22 cellular contexts compared by ENCODE assay signal in the genomic region with DNA sequence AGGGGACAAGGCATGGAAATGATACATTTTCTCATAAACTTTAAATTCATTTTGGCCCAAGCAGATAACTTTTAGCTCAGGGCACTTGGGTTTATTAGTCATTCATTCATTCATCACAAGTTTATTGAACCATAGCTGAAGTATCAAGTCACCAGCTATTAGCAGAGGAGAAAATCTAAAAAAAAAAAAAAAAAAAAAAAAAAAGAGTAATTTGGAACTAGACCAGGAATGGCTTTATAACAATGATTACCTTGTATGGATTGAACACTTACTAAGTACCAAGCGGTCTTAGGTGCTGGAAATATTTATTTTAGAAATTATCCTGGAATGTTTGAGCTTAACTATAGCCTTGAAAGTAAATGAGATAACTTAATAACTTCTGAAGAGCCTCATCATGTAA.
DNase-seq lines count a peak whose midpoint lies in the region; TF ChIP-seq lines count a peak whose summit lies in the region.
"Had no signal": no experiment of that assay in that cellular context is flagged by ENCODE, and none has a peak within 500 bp of the region (broad histone marks: within the 10 kb centered on the region; RNA-seq: fewer than 3 reads in every experiment).

No MANE protein-coding gene starts in this region.

- H3K27me3 Mint-ChIP-seq in HFFc6 (ENCODE audit: insufficient read depth) (peaks cover 6% of the 10 kb centered on the region), brain (no peaks in the 10 kb centered on the region), mesothelial cell of epicardium (ENCODE audit: low read depth) (no peaks in the 10 kb centered on the region)

- no peaks in the 10 kb centered on the region for H3K9me3 Mint-ChIP-seq in HFFc6
- peaks cover 0 to 4% (median 0%) of the 10 kb centered on the region in 5 experiments for H3K9me3 Mint-ChIP-seq in brain
- H3K9me3 Mint-ChIP-seq in mesothelial cell of epicardium = peaks cover 5% of the 10 kb centered on the region
- H3K9me3 Mint-ChIP-seq: CD4-positive, alpha-beta T cell had no signal

- H3K4me1 Mint-ChIP-seq in HFFc6 (ENCODE audit: low read depth) (peaks cover 66% of the 10 kb centered on the region), brain (peaks cover 44% of the 10 kb centered on the region), mesothelial cell of epicardium (peaks cover 65% of the 10 kb centered on the region)

- POLR2A ChIA-PET in GM10248 (lab: Yijun Ruan, JAX) = no interaction called here

- H3K4me3 Mint-ChIP-seq in HFFc6 (no peak overlapping the region), brain (no peak overlapping the region), mesothelial cell of epicardium (no peak overlapping the region)
- H3K4me3 Mint-ChIP-seq: CD4-positive, alpha-beta T cell had no signal

- H3K36me3 Mint-ChIP-seq in HFFc6 (ENCODE audit: low read depth) (peaks cover 12% of the 10 kb centered on the region), brain (no peaks in the 10 kb centered on the region), mesothelial cell of epicardium (peaks cover 4% of the 10 kb centered on the region)

- H3K27ac Mint-ChIP-seq in HFFc6 = 0 out of 2 replicates have a peak overlapping the region, but pooled peaks have one; percentile 14
- H3K27ac Mint-ChIP-seq in brain = peak overlapping the region in 3 of 5 experiments; percentile 8 to 28 (median 22)
- peak overlapping the region; percentile 76 for H3K27ac Mint-ChIP-seq in mesothelial cell of epicardium
- H3K27ac Mint-ChIP-seq: CD4-positive, alpha-beta T cell had no signal

- no peak for DNase-seq in HFFc6
- DNase-seq in mesothelial cell of epicardium (ENCODE audit: low spot score in 2 of 2, unreplicated experiment in 2 of 2) = no peak
- peak; percentile 84 for DNase-seq in renal cortical epithelial cell (ENCODE audit: low read depth)
- no peak for DNase-seq in GM10248 (ENCODE audit: extremely low spot score)
- DNase-seq in activated gamma-delta T cell (lab: John Stamatoyannopoulos, UW) = no peak
- DNase-seq in iPS-NIHi11 (ENCODE audit: low spot score) = no peak
- no peak for DNase-seq in stimulated activated CD4-positive, alpha-beta T cell treated with anti-CD3 and anti-CD28 coated beads, Interleukin-2, amount 100 ng/mL, for 48 hours
- DNase-seq: AML-193; CD4-positive, alpha-beta T cell; DMS53; GF-D8; KBM-7; MG63; NCI-H1105 treated with DMSO at 0.1 percent for 48 hours; NCI-H146; NCI-H1930; NCI-H2107; NCI-H524; NCI-H82; NK-92 treated with Interleukin-12 subunit alpha and Interleukin-12 subunit beta, amount 100 ng/mL, for 24 hours; SJCRH30 had no signal

- TF ChIP-seq CTCF in HFFc6 (IDR thresholded peaks at IDR 0.05) (no peak), brain (conservative IDR thresholded peaks at IDR 0.05) (no peak), mesothelial cell of epicardium (IDR thresholded peaks at IDR 0.05; ENCODE audit: unreplicated experiment) (no peak), GM10248 (IDR thresholded peaks at IDR 0.05; ENCODE audit: control extremely low read depth, extremely low read depth, low read depth, missing control alignments) (no peak)

- CTCF ChIA-PET in GM10248 (lab: Yijun Ruan, JAX) = interaction anchor here (1.4 to 2.0 kb wide), 3 partner anchors 10 to 14 kb away, joined by 3 to 7 read pairs (median 3); no protein-coding TSS in a partner anchor

Comparison
In these comparisons a context has a peak if more than half of its experiments do, and no peak if none do; other contexts are left out.
1. H3K27ac Mint-ChIP-seq: peak in every context shown above with its lines; median percentile 76 in mesothelial cell of epicardium; 22 in brain; 14 in HFFc6.